In genomic region chr2:112643488-112643887, GRCh38 we compare ENCODE assay signal across 16 cellular contexts. TPM values are rescaled to one million over a fixed set of nuclear protein-coding genes. Genes with fewer than 3 reads are reported as not detected.
DNase-seq lines count a peak whose midpoint lies in the region; ATAC-seq and TF ChIP-seq lines count a peak whose summit lies in the region.
"Had no signal": no experiment of that assay in that cellular context is flagged by ENCODE, and none has a peak within 500 bp of the region (broad histone marks: within the 10 kb centered on the region; RNA-seq: fewer than 3 reads in every experiment).

No MANE protein-coding gene starts in this region.

- no peak for ATAC-seq in activated T-helper 17 cell treated with anti-CD3 and anti-CD28 coated beads, Interleukin-2, amount 50 U/mL, for 72 hours (replicated peaks)
- no peak for ATAC-seq in right lobe of liver
- ATAC-seq in HG03457 (IDR thresholded peaks at IDR 0.05; ENCODE audit: unreplicated experiment), result no peak

- no TSS peak for BruUV-seq in MCF 10A (replicated peaks; lab: Mats Ljungman, UMichigan)

- 53% methylated on average over 2 of the region's 3 CpGs for WGBS in right lobe of liver (ENCODE audit: insufficient coverage, low coverage, low lambda C conversion rate, missing lambda C conversion rate)
- 82% methylated on average over 3 of the region's 3 CpGs; no CpG with 5 or more reads in 1 of the 2 donors for WGBS in transverse colon (ENCODE audit: low coverage in 1 of 2), 2 donors

- no peaks in the 10 kb centered on the region for H3K4me1 ChIP-seq in breast epithelium
- peaks cover 0 to 31% (median 9%) of the 10 kb centered on the region in 4 donors for H3K4me1 ChIP-seq in right lobe of liver
- H3K4me1 ChIP-seq in transverse colon, result peaks cover 6 to 65% (median 30%) of the 10 kb centered on the region in 4 donors

- H3K27me3 ChIP-seq in breast epithelium, result no peaks in the 10 kb centered on the region
- no peaks in the 10 kb centered on the region for H3K27me3 ChIP-seq in right lobe of liver
- no peaks in the 10 kb centered on the region for H3K27me3 ChIP-seq in transverse colon

- no peaks in the 10 kb centered on the region for H3K9me3 Mint-ChIP-seq in MCF 10A (ENCODE audit: unreplicated experiment)
- H3K9me3 Mint-ChIP-seq in activated T-helper 17 cell treated with anti-CD3 and anti-CD28 coated beads, Interleukin-2, amount 50 U/mL, for 72 hours, result no peaks in the 10 kb centered on the region
- H3K9me3 Mint-ChIP-seq: central memory CD8-positive, alpha-beta T cell had no signal

- H3K9me3 ChIP-seq in breast epithelium (no peaks in the 10 kb centered on the region), right lobe of liver (no peaks in the 10 kb centered on the region), transverse colon (no peaks in the 10 kb centered on the region)
- H3K9me3 ChIP-seq: mucosa of descending colon, thoracic aorta had no signal

- H3K4me3 Mint-ChIP-seq in MCF 10A (ENCODE audit: unreplicated experiment), result peak overlapping the region; percentile 77
- H3K4me3 Mint-ChIP-seq in activated T-helper 17 cell treated with anti-CD3 and anti-CD28 coated beads, Interleukin-2, amount 50 U/mL, for 72 hours, result peak overlapping the region; percentile 90

- no peak for TF ChIP-seq POLR2A in breast epithelium (IDR thresholded peaks at IDR 0.05)
- TF ChIP-seq POLR2A in right lobe of liver (IDR thresholded peaks at IDR 0.05), result no peak
- no peak for TF ChIP-seq POLR2A in transverse colon (IDR thresholded peaks at IDR 0.05)

- H3K4me3 ChIP-seq in breast epithelium, result no peak overlapping the region
- H3K4me3 ChIP-seq in right lobe of liver, result peak overlapping the region in 2 of 3 donors; percentile 82 to 96
- H3K4me3 ChIP-seq in transverse colon, result no peak overlapping the region
- H3K4me3 ChIP-seq: mucosa of descending colon, thoracic aorta had no signal

- peak overlapping the region; percentile 94 for H3K27ac Mint-ChIP-seq in MCF 10A (ENCODE audit: low read depth, unreplicated experiment)
- no peak overlapping the region for H3K27ac Mint-ChIP-seq in activated T-helper 17 cell treated with anti-CD3 and anti-CD28 coated beads, Interleukin-2, amount 50 U/mL, for 72 hours
- H3K27ac Mint-ChIP-seq: activated naive CD8-positive, alpha-beta T cell had no signal

- H3K27ac ChIP-seq in breast epithelium (peak overlapping the region in 1 of 2 donors; percentile 97), right lobe of liver (peak overlapping the region; percentile 32 to 95 (median 93)), transverse colon (peak overlapping the region; percentile 99 to 100 (median 100))

- CTCF ChIA-PET in MCF 10A (lab: Yijun Ruan, JAX), result interaction anchor here (6.8 to 7.2 kb wide), 2 partner anchors 18 to 83 kb away, joined by 50 to 107 read pairs; no protein-coding TSS in a partner anchor

- peaks cover 39% of the 10 kb centered on the region for H3K4me1 Mint-ChIP-seq in MCF 10A (ENCODE audit: insufficient read depth, unreplicated experiment)
- peaks cover 40% of the 10 kb centered on the region for H3K4me1 Mint-ChIP-seq in activated T-helper 17 cell treated with anti-CD3 and anti-CD28 coated beads, Interleukin-2, amount 50 U/mL, for 72 hours

- in situ Hi-C loops in transverse colon (cut with MboI; ENCODE audit: low pct_ligation_motif_present in 1 of 4, low pct_unique_long_range_greater_than_20kb in 1 of 4, low sequenced_read_pairs in 3 of 4), result no loop called here

- TF ChIP-seq CTCF in MCF 10A (IDR thresholded peaks at IDR 0.05; ENCODE audit: unreplicated experiment) (no peak), breast epithelium (IDR thresholded peaks at IDR 0.05) (no peak), right lobe of liver (IDR thresholded peaks at IDR 0.05) (no peak), transverse colon (IDR thresholded peaks at IDR 0.05) (no peak)

- DNase-seq in MCF 10A (ENCODE audit: unreplicated experiment), result no peak
- DNase-seq in breast epithelium (ENCODE audit: low spot score in 2 of 2), result no peak
- DNase-seq in right lobe of liver, result no peak
- no peak for DNase-seq in transverse colon
- DNase-seq in H4 (ENCODE audit: low spot score), result no peak
- no peak for DNase-seq in NCI-H1436 treated with DMSO at 0.1 percent for 48 hours (lab: John Stamatoyannopoulos, UW)
- DNase-seq: activated CD8-positive, alpha-beta memory T cell treated with anti-CD3 and anti-CD28 coated beads, Interleukin-2, amount 50 U/mL, for 4 hours; NCI-H187 treated with DMSO at 0.1 percent for 48 hours; NCI-H510A; stimulated activated CD4-positive, alpha-beta T cell treated with anti-CD3 and anti-CD28 coated beads, Interleukin-2, amount 100 ng/mL, for 24 hours had no signal

- POLR2A ChIA-PET in MCF 10A (lab: Yijun Ruan, JAX), result interaction anchor here (0.7 to 10.8 kb wide), 7 partner anchors 15 to 639 kb away, joined by 3 to 570 read pairs (median 31); partner anchors contain the start of gene CHCHD5

- intact Hi-C loops in MCF 10A (cut with micrococcal nuclease) (no loop called here), breast epithelium (cut with DNase I; ENCODE audit: low total_unique reads) (no loop called here), right lobe of liver (cut with DNase I) (no loop called here), transverse colon (cut with DNase I; ENCODE audit: low total_unique reads) (no loop called here)

- no peak for TF ChIP-seq EP300 in transverse colon (IDR thresholded peaks at IDR 0.05; ENCODE audit: low read depth)

- H3K36me3 ChIP-seq in breast epithelium (no peaks in the 10 kb centered on the region), right lobe of liver (peaks cover 0 to 13% (median 4%) of the 10 kb centered on the region in 4 donors), transverse colon (peaks cover 0 to 11% (median 3%) of the 10 kb centered on the region in 4 donors)
- H3K36me3 ChIP-seq: thoracic aorta had no signal

- peaks cover 20% of the 10 kb centered on the region for H3K36me3 Mint-ChIP-seq in MCF 10A (ENCODE audit: insufficient read depth, unreplicated experiment)
- H3K36me3 Mint-ChIP-seq in activated T-helper 17 cell treated with anti-CD3 and anti-CD28 coated beads, Interleukin-2, amount 50 U/mL, for 72 hours (ENCODE audit: low read depth), result peaks cover 20% of the 10 kb centered on the region

- no peaks in the 10 kb centered on the region for H3K27me3 Mint-ChIP-seq in MCF 10A (ENCODE audit: insufficient read depth, unreplicated experiment)
- H3K27me3 Mint-ChIP-seq in activated T-helper 17 cell treated with anti-CD3 and anti-CD28 coated beads, Interleukin-2, amount 50 U/mL, for 72 hours, result no peaks in the 10 kb centered on the region
- H3K27me3 Mint-ChIP-seq: activated naive CD8-positive, alpha-beta T cell; central memory CD8-positive, alpha-beta T cell had no signal

RNA-seq across cellular contexts. Expression of gene SLC20A1, which starts 2.3 kb away (rescaled TPM):
- total RNA-seq in MCF 10A (2022) (242 and 295 TPM in 2 replicates), breast epithelium (10 to 100 TPM; 26.1 to 46.8 (median 42.6) TPM), right lobe of liver (100 to 1,000 TPM in 1 of 6 experiments, 10 to 100 TPM in 5; 14.3 to 103 (median 26.8) TPM), transverse colon (100 to 1,000 TPM in 3 of 4 donors, 1 to 10 TPM in 1; 9.4 to 173 (median 148) TPM)
- 100 to 1,000 TPM in 1 of 2 donors, 10 to 100 TPM in 1; 77.3 to 124 TPM for total RNA-seq in activated T-helper 17 cell treated with anti-CD3 and anti-CD28 coated beads, Interleukin-2, amount 50 U/mL, for 72 hours
- total RNA-seq in H4 (2014; rRNA removed; shearing (Covaris generic)), result 54.2 and 57.2 TPM in 2 replicates

RNA-seq across cellular contexts. Expression of gene CHCHD5, which starts 59.1 kb away (rescaled TPM):
- total RNA-seq in MCF 10A (2022) (54.5 and 56.1 TPM in 2 replicates), breast epithelium (10 to 100 TPM; 19.0 to 20.2 (median 19.5) TPM), right lobe of liver (10 to 100 TPM; 15.1 to 29.5 (median 18.7) TPM), transverse colon (10 to 100 TPM; 11.1 to 23.0 (median 17.1) TPM)
- 10 to 100 TPM; 25.2 to 28.9 TPM for total RNA-seq in activated T-helper 17 cell treated with anti-CD3 and anti-CD28 coated beads, Interleukin-2, amount 50 U/mL, for 72 hours
- 23.6 and 38.6 TPM in 2 replicates for total RNA-seq in H4 (2014; rRNA removed; shearing (Covaris generic))

Comparison
In these comparisons a context has a peak if more than half of its experiments do, and no peak if none do; other contexts are left out.
1. H3K4me3 ChIP-seq: peak in right lobe of liver (2 of 3); none in breast epithelium (0 of 3) and transverse colon (0 of 4).